ENCODE assay signal across 14 cellular contexts in genomic region chr1:69120828-69121227, GRCh38.
A peak's percentile ranks its signal among the peaks of the same experiment; 100 is the strongest.
DNase-seq lines count a peak whose midpoint lies in the region; ATAC-seq and TF ChIP-seq lines count a peak whose summit lies in the region.
"Had no signal": no experiment of that assay in that cellular context is flagged by ENCODE, and none has a peak within 500 bp of the region (broad histone marks: within the 10 kb centered on the region; RNA-seq: fewer than 3 reads in every experiment).

No MANE protein-coding gene starts in this region.

- WGBS in endodermal cell (ENCODE audit: insufficient coverage in 1 of 2, insufficient read length in 1 of 2), 2 experiments = 91 to 92% methylated on average over 3 of the region's 3 CpGs
- 47 to 57% methylated on average over 3 of the region's 3 CpGs for WGBS in aorta, 2 donors

- H3K36me3 ChIP-seq in endodermal cell (ENCODE audit: control insufficient read depth, insufficient read depth, low read length) (no peaks in the 10 kb centered on the region), aorta (ENCODE audit: control insufficient read depth in 1 of 2, insufficient read depth in 2 of 2, low read length in 1 of 2) (no peaks in the 10 kb centered on the region)
- H3K36me3 ChIP-seq: BLaER1 had no signal

- intact Hi-C loops in aorta (cut with DNase I) = no loop called here

- H3K4me3 Mint-ChIP-seq in endodermal cell = no peak overlapping the region
- H3K4me3 Mint-ChIP-seq: CD8-positive, alpha-beta memory T cell had no signal

- no peak overlapping the region for H3K27ac ChIP-seq in endodermal cell (ENCODE audit: low read depth, low read length)
- H3K27ac ChIP-seq in aorta (ENCODE audit: low read depth in 1 of 2, low read length in 2 of 2) = no peak overlapping the region
- H3K27ac ChIP-seq: 22Rv1, BLaER1, HL-60 had no signal

- no peak for TF ChIP-seq CTCF in endodermal cell (conservative IDR thresholded peaks at IDR 0.05)

- H3K4me1 Mint-ChIP-seq in endodermal cell = peaks cover 14% of the 10 kb centered on the region
- H3K4me1 Mint-ChIP-seq: CD8-positive, alpha-beta memory T cell had no signal

- H3K27me3 ChIP-seq in endodermal cell (ENCODE audit: control insufficient read depth, insufficient read depth, low read length, poor library complexity, severe bottlenecking) = no peaks in the 10 kb centered on the region
- no peaks in the 10 kb centered on the region for H3K27me3 ChIP-seq in aorta (ENCODE audit: control insufficient read depth in 1 of 2, insufficient read depth in 2 of 2, low read length in 1 of 2)
- H3K27me3 ChIP-seq: BLaER1 had no signal

- peaks cover 22% of the 10 kb centered on the region for H3K9me3 Mint-ChIP-seq in endodermal cell

- H3K9me3 ChIP-seq in endodermal cell (ENCODE audit: control insufficient read depth, low read length) = peaks cover 4% of the 10 kb centered on the region
- H3K9me3 ChIP-seq in aorta (ENCODE audit: control insufficient read depth, low read length) = peaks cover 1% of the 10 kb centered on the region
- H3K9me3 ChIP-seq: BLaER1, Caco-2 had no signal

- no peaks in the 10 kb centered on the region for H3K36me3 Mint-ChIP-seq in endodermal cell (ENCODE audit: low read depth)
- H3K36me3 Mint-ChIP-seq: CD8-positive, alpha-beta memory T cell had no signal

- no peak for ATAC-seq in aorta (ENCODE audit: low FRiP score)

- DNase-seq in NCI-H748 (lab: John Stamatoyannopoulos, UW; ENCODE audit: unreplicated experiment) = peak; percentile 17
- DNase-seq in NCI-H748 treated with DMSO at 0.1 percent for 48 hours (lab: John Stamatoyannopoulos, UW) = no peak
- DNase-seq in endodermal cell = no peak
- peak; percentile 13 for DNase-seq in midbrain (lab: John Stamatoyannopoulos, UW)
- DNase-seq in T-helper 2 cell = no peak
- no peak for DNase-seq in aorta
- no peak for DNase-seq in NOMO-1 treated with DMSO at 0.1 percent for 48 hours (lab: John Stamatoyannopoulos, UW; ENCODE audit: unreplicated experiment)
- no peak for DNase-seq in activated naive CD4-positive, alpha-beta T cell (lab: John Stamatoyannopoulos, UW)
- DNase-seq: Caco-2; CD8-positive, alpha-beta memory T cell; DND-41 had no signal

- H3K4me1 ChIP-seq in endodermal cell (ENCODE audit: control insufficient read depth, insufficient read depth, low read length) (no peaks in the 10 kb centered on the region), aorta (ENCODE audit: control insufficient read depth in 1 of 2, insufficient read depth in 2 of 2, low read length in 2 of 2) (peaks cover 0 to 4% of the 10 kb centered on the region in 2 donors)
- H3K4me1 ChIP-seq: Caco-2 had no signal

- H3K27me3 Mint-ChIP-seq in endodermal cell (ENCODE audit: insufficient read depth) = no peaks in the 10 kb centered on the region
- H3K27me3 Mint-ChIP-seq: CD8-positive, alpha-beta memory T cell had no signal

- H3K27ac Mint-ChIP-seq in endodermal cell = no peak overlapping the region
- H3K27ac Mint-ChIP-seq: CD8-positive, alpha-beta memory T cell had no signal

- H3K4me3 ChIP-seq in endodermal cell (ENCODE audit: low read length) = peak overlapping the region; percentile 5
- no peak overlapping the region for H3K4me3 ChIP-seq in aorta (ENCODE audit: low read length in 2 of 2)
- H3K4me3 ChIP-seq: BLaER1 had no signal

- H3K9ac ChIP-seq in endodermal cell (ENCODE audit: extremely low read depth, low read length, poor library complexity, severe bottlenecking) = no peak overlapping the region
- H3K9ac ChIP-seq: BLaER1 had no signal

Comparison
In these comparisons a context has a peak if more than half of its experiments do, and no peak if none do; other contexts are left out.
1. DNase-seq: peak in NCI-H748 (single experiment) and midbrain (single experiment); none in NCI-H748 treated with DMSO at 0.1 percent for 48 hours (single experiment), endodermal cell (single experiment), T-helper 2 cell (0 of 5), aorta (0 of 2), NOMO-1 treated with DMSO at 0.1 percent for 48 hours (single experiment) and activated naive CD4-positive, alpha-beta T cell (0 of 4).